In genomic region chr19:17654993-17655392, GRCh38 we compare ENCODE assay signal across 11 cellular contexts. TPM values are rescaled to one million over a fixed set of nuclear protein-coding genes. Genes with fewer than 3 reads are reported as not detected.
DNase-seq lines count a peak whose midpoint lies in the region; ATAC-seq, FAIRE-seq and TF ChIP-seq lines count a peak whose summit lies in the region.
"Had no signal": no experiment of that assay in that cellular context is flagged by ENCODE, and none has a peak within 500 bp of the region (broad histone marks: within the 10 kb centered on the region; RNA-seq: fewer than 3 reads in every experiment).

No MANE protein-coding gene starts in this region.

- no peak overlapping the region for H3K27ac Mint-ChIP-seq in natural killer cell treated with Interleukin-12 subunit alpha and Interleukin-12 subunit beta and Interleukin-15 and Interleukin-18, amount 100 ng/mL, for 72 hours
- no peak overlapping the region for H3K27ac Mint-ChIP-seq in natural killer cell
- no peak overlapping the region for H3K27ac Mint-ChIP-seq in chondrocyte (ENCODE audit: unreplicated experiment)
- H3K27ac Mint-ChIP-seq: CD4-positive, alpha-beta memory T cell had no signal

- in situ Hi-C loops in KBM-7 (cut with MboI; ENCODE audit: low pct_unique_long_range_greater_than_20kb, low sequenced_read_pairs) = no loop called here
- in situ Hi-C loops in GM13977 (cut with MboI; ENCODE audit: low pct_unique_long_range_greater_than_20kb, low sequenced_read_pairs, unreplicated experiment) = no loop called here

- H3K4me1 Mint-ChIP-seq in natural killer cell treated with Interleukin-12 subunit alpha and Interleukin-12 subunit beta and Interleukin-15 and Interleukin-18, amount 100 ng/mL, for 72 hours (ENCODE audit: low read depth in 2 of 2) = no peaks in the 10 kb centered on the region
- H3K4me1 Mint-ChIP-seq in natural killer cell (no peaks in the 10 kb centered on the region), chondrocyte (ENCODE audit: low read depth) (peaks cover 10% of the 10 kb centered on the region)
- H3K4me1 Mint-ChIP-seq: CD4-positive, alpha-beta memory T cell had no signal

- no peak for FAIRE-seq in urothelium cell line (lab: Jason Lieb, UNC)

- no peaks in the 10 kb centered on the region for H3K9me3 Mint-ChIP-seq in natural killer cell treated with Interleukin-12 subunit alpha and Interleukin-12 subunit beta and Interleukin-15 and Interleukin-18, amount 100 ng/mL, for 72 hours
- H3K9me3 Mint-ChIP-seq in natural killer cell (no peaks in the 10 kb centered on the region), chondrocyte (ENCODE audit: low read depth) (peaks cover 12% of the 10 kb centered on the region)

- DNase-seq in natural killer cell treated with Interleukin-12 subunit alpha and Interleukin-12 subunit beta and Interleukin-15 and Interleukin-18, amount 100 ng/mL, for 72 hours (ENCODE audit: low spot score) = no peak
- DNase-seq in natural killer cell (no peak), KBM-7 (peak; percentile 27), chondrocyte (ENCODE audit: low spot score) (peak; percentile 64), urothelium cell line (ENCODE audit: low spot score) (peak; percentile 62), GM13977 (ENCODE audit: low spot score) (no peak)
- DNase-seq: CD4-positive, alpha-beta memory T cell; GOT3; NCI-H2081 treated with DMSO at 0.1 percent for 48 hours had no signal

- peaks cover 10 to 16% of the 10 kb centered on the region in 2 donors for H3K27me3 Mint-ChIP-seq in natural killer cell treated with Interleukin-12 subunit alpha and Interleukin-12 subunit beta and Interleukin-15 and Interleukin-18, amount 100 ng/mL, for 72 hours
- H3K27me3 Mint-ChIP-seq in natural killer cell (ENCODE audit: low read depth in 2 of 2) (peaks cover 0 to 9% of the 10 kb centered on the region in 2 donors), chondrocyte (ENCODE audit: low read depth) (no peaks in the 10 kb centered on the region)

- intact Hi-C loops in natural killer cell (cut with micrococcal nuclease) = no loop called here

- no peak overlapping the region for H3K4me3 Mint-ChIP-seq in natural killer cell treated with Interleukin-12 subunit alpha and Interleukin-12 subunit beta and Interleukin-15 and Interleukin-18, amount 100 ng/mL, for 72 hours
- no peak overlapping the region for H3K4me3 Mint-ChIP-seq in natural killer cell
- H3K4me3 Mint-ChIP-seq in chondrocyte (ENCODE audit: unreplicated experiment) = no peak overlapping the region
- H3K4me3 Mint-ChIP-seq: CD4-positive, alpha-beta memory T cell had no signal

- no peak for TF ChIP-seq CTCF in natural killer cell (IDR thresholded peaks at IDR 0.05)
- no peak for TF ChIP-seq CTCF in chondrocyte (IDR thresholded peaks at IDR 0.05)
- no peak for TF ChIP-seq CTCF in GM13977 (IDR thresholded peaks at IDR 0.05; ENCODE audit: extremely low read depth, insufficient read depth, missing control alignments)

- ATAC-seq in natural killer cell treated with Interleukin-12 subunit alpha and Interleukin-12 subunit beta and Interleukin-15 and Interleukin-18, amount 100 ng/mL, for 72 hours = peak; percentile 47 to 55
- ATAC-seq in natural killer cell (no peak), HG03139 (IDR thresholded peaks at IDR 0.05; ENCODE audit: unreplicated experiment) (no peak)

- H3K36me3 Mint-ChIP-seq in natural killer cell treated with Interleukin-12 subunit alpha and Interleukin-12 subunit beta and Interleukin-15 and Interleukin-18, amount 100 ng/mL, for 72 hours = no peaks in the 10 kb centered on the region
- H3K36me3 Mint-ChIP-seq in natural killer cell (no peaks in the 10 kb centered on the region), chondrocyte (ENCODE audit: low read depth) (peaks cover 3% of the 10 kb centered on the region)
- H3K36me3 Mint-ChIP-seq: CD4-positive, alpha-beta memory T cell had no signal

RNA-seq across cellular contexts. Expression of gene UNC13A, which starts 33.2 kb away (rescaled TPM):
- total RNA-seq in natural killer cell treated with Interleukin-12 subunit alpha and Interleukin-12 subunit beta and Interleukin-15 and Interleukin-18, amount 100 ng/mL, for 72 hours = not detected
- total RNA-seq in natural killer cell = not detected
- total RNA-seq in chondrocyte = 2.0 to 3.9 TPM (median 2.1 TPM) in 3 replicates
- total RNA-seq: subcutaneous adipose tissue had no signal

Comparison
In these comparisons a context has a peak if more than half of its experiments do, and no peak if none do; other contexts are left out.
1. ATAC-seq: peak in natural killer cell treated with Interleukin-12 subunit alpha and Interleukin-12 subunit beta and Interleukin-15 and Interleukin-18, amount 100 ng/mL, for 72 hours (2 of 2); none in natural killer cell (0 of 3) and HG03139 (single experiment).
2. DNase-seq: peak in KBM-7 (single experiment), chondrocyte (single experiment) and urothelium cell line (single experiment); none in natural killer cell treated with Interleukin-12 subunit alpha and Interleukin-12 subunit beta and Interleukin-15 and Interleukin-18, amount 100 ng/mL, for 72 hours (single experiment), natural killer cell (single experiment) and GM13977 (single experiment).